Comparison of ENCODE assay signal across 9 cellular contexts in genomic region chr7:127678947-127679346, GRCh38. TPM values are rescaled to one million over a fixed set of nuclear protein-coding genes. Genes with fewer than 3 reads are reported as not detected.
DNase-seq lines count a peak whose midpoint lies in the region; ATAC-seq and TF ChIP-seq lines count a peak whose summit lies in the region.
"Had no signal": no experiment of that assay in that cellular context is flagged by ENCODE, and none has a peak within 500 bp of the region (broad histone marks: within the 10 kb centered on the region; RNA-seq: fewer than 3 reads in every experiment).

No MANE protein-coding gene starts in this region.

- 88 to 94% (median 94%) methylated on average over 3 of the region's 3 CpGs for WGBS in heart left ventricle, 4 donors

- no peak overlapping the region for H3K9ac ChIP-seq in adipocyte (ENCODE audit: low read length)

- H3K4me3 ChIP-seq in adipocyte (ENCODE audit: low read length) (no peak overlapping the region), heart left ventricle (no peak overlapping the region)

- peaks cover 17% of the 10 kb centered on the region for H3K36me3 ChIP-seq in adipocyte (ENCODE audit: control insufficient read depth, insufficient read depth, low read length, severe bottlenecking)
- peaks cover 0 to 12% (median 6%) of the 10 kb centered on the region in 9 donors for H3K36me3 ChIP-seq in heart left ventricle

- H3K9me3 ChIP-seq in adipocyte (ENCODE audit: control insufficient read depth, low read length) (no peaks in the 10 kb centered on the region), heart left ventricle (peaks cover 0 to 13% (median 0%) of the 10 kb centered on the region in 12 donors)

- TF ChIP-seq POLR2A in heart left ventricle (IDR thresholded peaks at IDR 0.05) = no peak

- no peaks in the 10 kb centered on the region for H3K27me3 ChIP-seq in adipocyte (replicated peaks; ENCODE audit: control insufficient read depth, insufficient read depth, low read length)
- H3K27me3 ChIP-seq in heart left ventricle = no peaks in the 10 kb centered on the region

- H3K4me1 ChIP-seq in adipocyte (ENCODE audit: control insufficient read depth, insufficient read depth, low read length) (peaks cover 48% of the 10 kb centered on the region), heart left ventricle (peaks cover 0 to 19% (median 5%) of the 10 kb centered on the region in 12 donors)

- intact Hi-C loops in heart left ventricle (cut with DNase I) = no loop called here

- TF ChIP-seq CTCF in heart left ventricle (IDR thresholded peaks at IDR 0.05) = no peak

- ATAC-seq in GM19351 (IDR thresholded peaks at IDR 0.05; ENCODE audit: unreplicated experiment) (peak; percentile 80), HG03025 (IDR thresholded peaks at IDR 0.05; ENCODE audit: low FRiP score, unreplicated experiment) (peak; percentile 89), heart left ventricle (no peak)

- no peak overlapping the region for H3K27ac ChIP-seq in heart left ventricle

- DNase-seq in Daoy (ENCODE audit: low read depth) = peak; percentile 33
- DNase-seq in adipocyte (ENCODE audit: low read depth) = peak; percentile 59
- DNase-seq in heart left ventricle = no peak
- DNase-seq in NCI-H2227 (lab: John Stamatoyannopoulos, UW; ENCODE audit: unreplicated experiment) = no peak
- DNase-seq in anterior cingulate cortex (lab: John Stamatoyannopoulos, UW) = no peak
- DNase-seq in NCI-H345 (lab: John Stamatoyannopoulos, UW) = no peak
- DNase-seq: KBM-7 had no signal

RNA-seq across cellular contexts. Expression of gene SND1, which starts 27.0 kb away (rescaled TPM):
- total RNA-seq in Daoy (2014; rRNA removed; shearing (Covaris generic)) = 228 and 229 TPM in 2 replicates
- total RNA-seq in heart left ventricle = 100 to 1,000 TPM in 1 of 9 donors, 10 to 100 TPM in 8; 63.2 to 115 (median 76.3) TPM
- 100 to 1,000 TPM in 1 of 2 donors, 10 to 100 TPM in 1; 45.6 to 104 TPM for polyA plus RNA-seq in heart left ventricle

Comparison
In these comparisons a context has a peak if more than half of its experiments do, and no peak if none do; other contexts are left out.
1. DNase-seq: peak in Daoy (single experiment) and adipocyte (single experiment); none in heart left ventricle (0 of 5), NCI-H2227 (single experiment), anterior cingulate cortex (0 of 58) and NCI-H345 (single experiment).
2. ATAC-seq: peak in GM19351 (single experiment) and HG03025 (single experiment); none in heart left ventricle (0 of 4).